8 cellular contexts compared by ENCODE assay signal in genomic region chr22:29457730-29458129, GRCh38. TPM values are rescaled to one million over a fixed set of nuclear protein-coding genes. Genes with fewer than 3 reads are reported as not detected.
A peak's percentile ranks its signal among the peaks of the same experiment; 100 is the strongest.
DNase-seq lines count a peak whose midpoint lies in the region; ATAC-seq and TF ChIP-seq lines count a peak whose summit lies in the region.

No MANE protein-coding gene starts in this region.

- intact Hi-C loops in PC-9 (cut with micrococcal nuclease; ENCODE audit: unreplicated experiment), result no loop called here

- H3K9ac ChIP-seq in GM23248, result no peak overlapping the region

- DNase-seq in DMS 273 (lab: John Stamatoyannopoulos, UW; ENCODE audit: unreplicated experiment) (peak; percentile 91), GM23248 (peak; percentile 54), PC-9 (no peak), erythroblast (lab: John Stamatoyannopoulos, UW) (peak; percentile 41 to 56), NCI-H1048 (lab: John Stamatoyannopoulos, UW) (no peak)
- DNase-seq in stimulated activated CD8-positive, alpha-beta memory T cell treated with anti-CD3 and anti-CD28 coated beads, Interleukin-4, amount 100 ng/mL, for 48 hours, result peak; percentile 39

- H3K4me2 ChIP-seq in GM23248 (ENCODE audit: unreplicated experiment), result no peak overlapping the region
- 0 out of 2 replicates have a peak overlapping the region, but pooled peaks have one; percentile 6 for H3K4me2 ChIP-seq in PC-9

- 35 to 41% methylated on average over 4 of the region's 4 CpGs for WGBS in GM23248 (ENCODE audit: low coverage in 1 of 2, low lambda C conversion rate in 2 of 2, missing lambda C conversion rate in 2 of 2), 2 experiments

- H3K4me1 ChIP-seq in GM23248 (ENCODE audit: insufficient read depth) (no peaks in the 10 kb centered on the region), PC-9 (replicated peaks; ENCODE audit: insufficient read depth) (no peaks in the 10 kb centered on the region)

- H3K27me3 ChIP-seq in GM23248 (replicated peaks; ENCODE audit: insufficient read depth), result no peaks in the 10 kb centered on the region
- no peaks in the 10 kb centered on the region for H3K27me3 ChIP-seq in PC-9 (ENCODE audit: insufficient read depth, low read depth)

- in situ Hi-C loops in GM23248 (cut with MboI), result loop anchor here (25.0 kb wide), 1 partner anchor 95 kb away; no protein-coding TSS in a partner anchor

- H4K20me1 ChIP-seq in GM23248 (ENCODE audit: insufficient read depth), result no peaks in the 10 kb centered on the region
- no peaks in the 10 kb centered on the region for H4K20me1 ChIP-seq in PC-9 (ENCODE audit: insufficient read depth)

- BruUV-seq in PC-9 (replicated peaks; lab: Mats Ljungman, UMichigan), result no TSS peak

- H3F3A ChIP-seq in GM23248 (ENCODE audit: insufficient read depth) (no peaks in the 10 kb centered on the region), PC-9 (ENCODE audit: insufficient read depth, low read depth) (no peaks in the 10 kb centered on the region)

- TF ChIP-seq CTCF in PC-9 (conservative IDR thresholded peaks at IDR 0.05), result no peak

- POLR2A ChIA-PET in PC-9 (lab: Charles Lee; ENCODE audit: unreplicated experiment), result no interaction called here

- no peaks in the 10 kb centered on the region for H3K36me3 ChIP-seq in GM23248 (ENCODE audit: low read depth)
- no peaks in the 10 kb centered on the region for H3K36me3 ChIP-seq in PC-9 (ENCODE audit: low read depth)

- TF ChIP-seq POLR2A in erythroblast (IDR thresholded peaks at IDR 0.05; ENCODE audit: low read length), result no peak

- H3K79me2 ChIP-seq in GM23248 (ENCODE audit: insufficient read depth) (no peaks in the 10 kb centered on the region), PC-9 (ENCODE audit: low read depth) (no peaks in the 10 kb centered on the region)

- H3K27ac ChIP-seq in GM23248, result no peak overlapping the region
- no peak overlapping the region for H3K27ac ChIP-seq in PC-9

- H3K9me3 ChIP-seq in GM23248 (ENCODE audit: low read depth) (no peaks in the 10 kb centered on the region), PC-9 (ENCODE audit: insufficient read depth, low read depth) (no peaks in the 10 kb centered on the region)

- no peak overlapping the region for H2AFZ ChIP-seq in GM23248
- no peak overlapping the region for H2AFZ ChIP-seq in PC-9

- ATAC-seq in GM21576 (IDR thresholded peaks at IDR 0.05; ENCODE audit: unreplicated experiment), result no peak
- ATAC-seq in HG03432 (IDR thresholded peaks at IDR 0.05; ENCODE audit: unreplicated experiment), result no peak

- CTCF ChIA-PET in PC-9 (lab: Charles Lee), result no interaction called here

- no peaks in the 10 kb centered on the region for H3K9me2 ChIP-seq in GM23248 (ENCODE audit: insufficient read depth)
- no peaks in the 10 kb centered on the region for H3K9me2 ChIP-seq in PC-9 (ENCODE audit: insufficient read depth)

- H3K4me3 ChIP-seq in GM23248, result no peak overlapping the region
- no peak overlapping the region for H3K4me3 ChIP-seq in PC-9

RNA-seq across cellular contexts. Expression of gene RFPL1, which starts 19.3 kb away (rescaled TPM):
- not detected in 2 replicates for total RNA-seq in GM23248 (2014; rRNA removed; shearing (Covaris generic))
- polyA plus RNA-seq in GM23248 (2016; fragmentation: Nextera tagmentation; extraction: Ambion mirVana), result 0.13 TPM in 1 of 2 replicates, not detected in the other
- not detected in 2 replicates for total RNA-seq in PC-9 (2021)

RNA-seq across cellular contexts. Expression of gene NEFH, which starts 22.3 kb away (rescaled TPM):
- 0.51 and 0.65 TPM in 2 replicates for total RNA-seq in GM23248 (2014; rRNA removed; shearing (Covaris generic))
- 2.2 and 2.5 TPM in 2 replicates for polyA plus RNA-seq in GM23248 (2016; fragmentation: Nextera tagmentation; extraction: Ambion mirVana)
- total RNA-seq in PC-9 (2021), result 5.1 and 6.9 TPM in 2 replicates

Comparison
In these comparisons a context has a peak if more than half of its experiments do, and no peak if none do; other contexts are left out.
1. DNase-seq: peak in DMS 273 (single experiment), GM23248 (single experiment), erythroblast (2 of 2) and stimulated activated CD8-positive, alpha-beta memory T cell treated with anti-CD3 and anti-CD28 coated beads, Interleukin-4, amount 100 ng/mL, for 48 hours (single experiment); none in PC-9 (0 of 2) and NCI-H1048 (single experiment).